In genomic region chr3:160169139-160169830, GRCh38 we compare ENCODE assay signal across 16 cellular contexts. TPM values are rescaled to one million over a fixed set of nuclear protein-coding genes. Genes with fewer than 3 reads are reported as not detected.
A peak's percentile ranks its signal among the peaks of the same experiment; 100 is the strongest.
DNase-seq lines count a peak whose midpoint lies in the region; ATAC-seq, FAIRE-seq and TF ChIP-seq lines count a peak whose summit lies in the region.
"Had no signal": no experiment of that assay in that cellular context is flagged by ENCODE, and none has a peak within 500 bp of the region (broad histone marks: within the 10 kb centered on the region; RNA-seq: fewer than 3 reads in every experiment).

No MANE protein-coding gene starts in this region.

- no peaks in the 10 kb centered on the region for H3K36me3 Mint-ChIP-seq in activated CD8-positive, alpha-beta T cell treated with anti-CD3 and anti-CD28 coated beads, Interleukin-2, amount 10 ng/mL, durations not matched to agents 7 days and 5 days (ENCODE audit: low read depth)

- H3K27ac Mint-ChIP-seq in activated CD8-positive, alpha-beta T cell treated with anti-CD3 and anti-CD28 coated beads, Interleukin-2, amount 10 ng/mL, durations not matched to agents 7 days and 5 days: no peak overlapping the region

- H3K27ac ChIP-seq in A549 (peak overlapping the region; percentile 55 to 87), WERI-Rb-1 (no peak overlapping the region)
- H3K27ac ChIP-seq: HL-60, PC-9 had no signal

- FAIRE-seq in A549 (lab: Jason Lieb, UNC): no peak
- FAIRE-seq: keratinocyte had no signal

- H3K27me3 Mint-ChIP-seq in activated CD8-positive, alpha-beta T cell treated with anti-CD3 and anti-CD28 coated beads, Interleukin-2, amount 10 ng/mL, durations not matched to agents 7 days and 5 days (ENCODE audit: low read depth): peaks cover 16% of the 10 kb centered on the region

- POLR2A ChIA-PET in A549 (lab: Yijun Ruan, JAX): no interaction called here
- POLR2A ChIA-PET in activated CD8-positive, alpha-beta T cell treated with anti-CD3 and anti-CD28 coated beads, Interleukin-2, amount 10 ng/mL, durations not matched to agents 7 days and 5 days (lab: Charles Lee): no interaction called here

- no peak overlapping the region for H3K4me3 Mint-ChIP-seq in activated CD8-positive, alpha-beta T cell treated with anti-CD3 and anti-CD28 coated beads, Interleukin-2, amount 10 ng/mL, durations not matched to agents 7 days and 5 days

- no peak for TF ChIP-seq RAD21 in A549 (conservative IDR thresholded peaks at IDR 0.05 in 1 of 2, IDR thresholded peaks at IDR 0.05 in 1 of 2)

- 74% methylated on average over 7 of the region's 7 CpGs for WGBS in A549 (ENCODE audit: missing lambda C conversion rate)

- in situ Hi-C loops in astrocyte of the cerebellum (cut with HindIII; ENCODE audit: low sequenced_read_pairs): no loop called here

- CTCF ChIA-PET in A549 (lab: Yijun Ruan, JAX): interaction anchor here (0.6 to 1.3 kb wide), 5 partner anchors 9 to 244 kb away, joined by 3 to 4 read pairs (median 4); partner anchors contain the start of gene C3orf80
- CTCF ChIA-PET in activated CD8-positive, alpha-beta T cell treated with anti-CD3 and anti-CD28 coated beads, Interleukin-2, amount 10 ng/mL, durations not matched to agents 7 days and 5 days (lab: Charles Lee): no interaction called here

- H3K36me3 ChIP-seq in kidney epithelial cell (ENCODE audit: control insufficient read depth, insufficient read depth, low read length): no peaks in the 10 kb centered on the region
- no peaks in the 10 kb centered on the region for H3K36me3 ChIP-seq in WERI-Rb-1

- no peaks in the 10 kb centered on the region for H3K9me3 ChIP-seq in A549
- no peaks in the 10 kb centered on the region for H3K9me3 ChIP-seq in WERI-Rb-1 (ENCODE audit: severe bottlenecking)

- DNase-seq in A549 (ENCODE audit: low read depth in 1 of 2, low spot score in 1 of 2) (peak; percentile 16 to 28), HK-2 (ENCODE audit: unreplicated experiment) (peak; percentile 5), astrocyte of the cerebellum (ENCODE audit: low read depth) (peak; percentile 81), kidney epithelial cell (ENCODE audit: low read depth) (peak; percentile 79), SIG-M5 treated with dmso at 0.1 percent for 504 hours (lab: John Stamatoyannopoulos, UW; ENCODE audit: unreplicated experiment) (no peak), WERI-Rb-1 (no peak)
- DNase-seq in activated CD8-positive, alpha-beta T cell treated with anti-CD3 and anti-CD28 coated beads, Interleukin-2, amount 10 ng/mL, durations not matched to agents 7 days and 5 days: no peak
- DNase-seq: activated CD4-positive, CD25-positive, alpha-beta regulatory T cell; NCI-H2081; nucleus accumbens; PC-9; stimulated activated CD4-positive, alpha-beta T cell treated with anti-CD3 and anti-CD28 coated beads, Interleukin-2, amount 100 ng/mL, for 48 hours; substantia nigra had no signal

- H3K27me3 ChIP-seq in kidney epithelial cell (ENCODE audit: control insufficient read depth, insufficient read depth, low read length): no peaks in the 10 kb centered on the region
- H3K27me3 ChIP-seq in WERI-Rb-1 (ENCODE audit: insufficient read depth, low read depth, severe bottlenecking): no peaks in the 10 kb centered on the region

- H3K4me1 Mint-ChIP-seq in activated CD8-positive, alpha-beta T cell treated with anti-CD3 and anti-CD28 coated beads, Interleukin-2, amount 10 ng/mL, durations not matched to agents 7 days and 5 days (ENCODE audit: low read depth): peaks cover 16% of the 10 kb centered on the region

- H3K4me2 ChIP-seq in A549: peak overlapping the region; percentile 51
- H3K4me2 ChIP-seq: PC-9 had no signal

- H3K9me3 Mint-ChIP-seq in activated CD8-positive, alpha-beta T cell treated with anti-CD3 and anti-CD28 coated beads, Interleukin-2, amount 10 ng/mL, durations not matched to agents 7 days and 5 days (ENCODE audit: insufficient read depth): no peaks in the 10 kb centered on the region

- ATAC-seq in A549 (peak; percentile 44 to 65; a peak in 4 of 6 replicates), HG03460 (IDR thresholded peaks at IDR 0.05; ENCODE audit: unreplicated experiment) (no peak)
- ATAC-seq in activated CD8-positive, alpha-beta T cell treated with anti-CD3 and anti-CD28 coated beads, Interleukin-2, amount 10 ng/mL, durations not matched to agents 7 days and 5 days: no peak

- H3K4me1 ChIP-seq in A549: peaks cover 13% of the 10 kb centered on the region

- no peak for TF ChIP-seq EP300 in A549 (IDR thresholded peaks at IDR 0.05)

- no peak overlapping the region for H3K4me3 ChIP-seq in A549
- H3K4me3 ChIP-seq in astrocyte of the cerebellum (ENCODE audit: low read depth, low read length): no peak overlapping the region
- H3K4me3 ChIP-seq in kidney epithelial cell (ENCODE audit: low read depth, low read length): no peak overlapping the region
- no peak overlapping the region for H3K4me3 ChIP-seq in WERI-Rb-1 (ENCODE audit: low read depth, low read length)
- H3K4me3 ChIP-seq: PC-9 had no signal

- TF ChIP-seq CTCF in A549 (IDR thresholded peaks at IDR 0.05) (no peak), astrocyte of the cerebellum (IDR thresholded peaks at IDR 0.05; ENCODE audit: low read depth, low read length, missing control alignments) (no peak), kidney epithelial cell (IDR thresholded peaks at IDR 0.05; ENCODE audit: insufficient read depth, low read length, poor library complexity, severe bottlenecking) (no peak), WERI-Rb-1 (IDR thresholded peaks at IDR 0.05; ENCODE audit: low read depth, low read length) (no peak)

- TF ChIP-seq POLR2A in A549 (IDR thresholded peaks at IDR 0.05; ENCODE audit: low read length): no peak

TF ChIP-seq in A549, 52 proteins besides CTCF, POLR2A, EP300 and RAD21:
- TF ChIP-seq NFE2L2 (conservative IDR thresholded peaks at IDR 0.05; ENCODE audit: low read length) (peak; percentile 76), BHLHE40 (IDR thresholded peaks at IDR 0.05; ENCODE audit: low read depth, low read length) (no peak), MAFK (IDR thresholded peaks at IDR 0.05; ENCODE audit: partially characterized antibody) (peak; percentile 85), CEBPB (IDR thresholded peaks at IDR 0.05) (no peak), HEYL (CRISPR knock-in tag; IDR thresholded peaks at IDR 0.05) (no peak), POLR2AphosphoS2 (conservative IDR thresholded peaks at IDR 0.05; ENCODE audit: low read length) (no peak), FOSL2 (IDR thresholded peaks at IDR 0.05) (no peak), FOSL2 (CRISPR knock-in tag; IDR thresholded peaks at IDR 0.05) (no peak)

RNA-seq across cellular contexts. Expression of gene C3orf80, which starts 55.9 kb away (rescaled TPM):
- polyA plus RNA-seq in A549 (2011; rRNA removed) (1.7 TPM in 2 replicates), A549 (2017; fragmentation: RNase III; extraction: RNeasy Plus Mini Kit Qiagen cat#74134 plus additional on column Dnase treatment) (2.0 to 3.7 TPM (median 3.5 TPM) in 3 replicates)
- polyA plus RNA-seq in A549 (2012; cell fraction: cytosol; rRNA removed): 0.69 and 1.0 TPM in 2 replicates
- 1.4 and 2.4 TPM in 2 replicates for polyA plus RNA-seq in A549 (2012; cell fraction: nucleus; rRNA removed)
- polyA minus RNA-seq in A549 (2011; rRNA and poly(A)+ RNA removed): 0.79 and 0.83 TPM in 2 replicates
- total RNA-seq in kidney epithelial cell: 1.2 TPM in 2 replicates
- not detected for total RNA-seq in activated CD8-positive, alpha-beta T cell treated with anti-CD3 and anti-CD28 coated beads, Interleukin-2, amount 10 ng/mL, durations not matched to agents 7 days and 5 days
- total RNA-seq: PC-9 had no signal
- polyA plus RNA-seq: keratinocyte had no signal

Comparison
In these comparisons a context has a peak if more than half of its experiments do, and no peak if none do; other contexts are left out.
1. ATAC-seq: peak in A549 (2 of 2); none in HG03460 (single experiment) and activated CD8-positive, alpha-beta T cell treated with anti-CD3 and anti-CD28 coated beads, Interleukin-2, amount 10 ng/mL, durations not matched to agents 7 days and 5 days (single experiment).
2. DNase-seq: peak in A549 (2 of 2), HK-2 (single experiment), astrocyte of the cerebellum (single experiment) and kidney epithelial cell (single experiment); none in SIG-M5 treated with dmso at 0.1 percent for 504 hours (single experiment), activated CD8-positive, alpha-beta T cell treated with anti-CD3 and anti-CD28 coated beads, Interleukin-2, amount 10 ng/mL, durations not matched to agents 7 days and 5 days (single experiment) and WERI-Rb-1 (single experiment).